Comparison of ENCODE assay signal across 8 cellular contexts in genomic region chr1:1307261-1307907, GRCh38. TPM values are rescaled to one million over a fixed set of nuclear protein-coding genes. Genes with fewer than 3 reads are reported as not detected.
A peak's percentile ranks its signal among the peaks of the same experiment; 100 is the strongest.
DNase-seq lines count a peak whose midpoint lies in the region; ATAC-seq and TF ChIP-seq lines count a peak whose summit lies in the region.

No MANE protein-coding gene starts in this region.

- H3K79me2 ChIP-seq in PC-3 (ENCODE audit: low read length) = peaks cover 66% of the 10 kb centered on the region

- CTCF ChIA-PET in PC-3 (lab: Charles Lee) = no interaction called here

- H3K4me2 ChIP-seq in PC-3 (ENCODE audit: low read length) = peak overlapping the region; percentile 93

- H3K9me3 Mint-ChIP-seq in endothelial cell (ENCODE audit: unreplicated experiment) = no peaks in the 10 kb centered on the region
- H3K9me3 Mint-ChIP-seq in natural killer cell treated with Interleukin-12 subunit alpha and Interleukin-12 subunit beta and Interleukin-15 and Interleukin-18, amount 100 ng/mL, for 72 hours = no peaks in the 10 kb centered on the region

- no peak for TF ChIP-seq CTCF in PC-3 (conservative IDR thresholded peaks at IDR 0.05; ENCODE audit: low read depth, low read length)
- TF ChIP-seq CTCF in endothelial cell (IDR thresholded peaks at IDR 0.05; ENCODE audit: unreplicated experiment) = no peak

- H4K20me1 ChIP-seq in PC-3 (ENCODE audit: low read length) = peaks cover 11% of the 10 kb centered on the region

- peak overlapping the region; percentile 92 for H3K4me3 Mint-ChIP-seq in endothelial cell (ENCODE audit: unreplicated experiment)
- H3K4me3 Mint-ChIP-seq in natural killer cell treated with Interleukin-12 subunit alpha and Interleukin-12 subunit beta and Interleukin-15 and Interleukin-18, amount 100 ng/mL, for 72 hours = peak overlapping the region; percentile 91

- no peaks in the 10 kb centered on the region for H3K9me2 ChIP-seq in PC-3 (replicated peaks; ENCODE audit: low read length)

- H2AFZ ChIP-seq in PC-3 (ENCODE audit: low read length) = 0 out of 2 replicates have a peak overlapping the region, but pooled peaks have one; percentile 12

- H3K9me3 ChIP-seq in PC-3 (ENCODE audit: low read length) = no peaks in the 10 kb centered on the region

- no peaks in the 10 kb centered on the region for H3F3A ChIP-seq in PC-3 (ENCODE audit: low read length, unreplicated experiment)

- peaks cover 15% of the 10 kb centered on the region for H3K4me1 Mint-ChIP-seq in endothelial cell (ENCODE audit: unreplicated experiment)
- H3K4me1 Mint-ChIP-seq in natural killer cell treated with Interleukin-12 subunit alpha and Interleukin-12 subunit beta and Interleukin-15 and Interleukin-18, amount 100 ng/mL, for 72 hours (ENCODE audit: low read depth in 2 of 2) = peaks cover 12 to 14% of the 10 kb centered on the region in 2 donors

- ATAC-seq in GM21825 (IDR thresholded peaks at IDR 0.05; ENCODE audit: unreplicated experiment) (peak; percentile 4), PC-3 (peak; percentile 8), GM18502 (IDR thresholded peaks at IDR 0.05; ENCODE audit: poor library complexity, unreplicated experiment) (no peak)
- peak; percentile 1 to 4 for ATAC-seq in natural killer cell treated with Interleukin-12 subunit alpha and Interleukin-12 subunit beta and Interleukin-15 and Interleukin-18, amount 100 ng/mL, for 72 hours

- H3K27me3 Mint-ChIP-seq in endothelial cell (ENCODE audit: unreplicated experiment) = peaks cover 9% of the 10 kb centered on the region
- no peaks in the 10 kb centered on the region for H3K27me3 Mint-ChIP-seq in natural killer cell treated with Interleukin-12 subunit alpha and Interleukin-12 subunit beta and Interleukin-15 and Interleukin-18, amount 100 ng/mL, for 72 hours

- H3K4me3 ChIP-seq in PC-3 (ENCODE audit: low read length) = peak overlapping the region; percentile 97

- POLR2A ChIA-PET in PC-3 (lab: Charles Lee; ENCODE audit: unreplicated experiment) = no interaction called here

- H3K27me3 ChIP-seq in PC-3 (ENCODE audit: low read length) = no peaks in the 10 kb centered on the region

- no TSS peak for BruUV-seq in PC-3 (replicated peaks; lab: Mats Ljungman, UMichigan)

- no peak overlapping the region for H3K27ac ChIP-seq in PC-3 (ENCODE audit: low read length)

- DNase-seq in EL (peak; percentile 50), PC-3 (peak; percentile 47), endothelial cell (ENCODE audit: low spot score) (no peak), NCI-H2171 treated with DMSO at 0.1 percent for 48 hours (lab: John Stamatoyannopoulos, UW) (no peak)
- no peak for DNase-seq in natural killer cell treated with Interleukin-12 subunit alpha and Interleukin-12 subunit beta and Interleukin-15 and Interleukin-18, amount 100 ng/mL, for 72 hours (ENCODE audit: low spot score)
- no peak for DNase-seq in stimulated activated CD4-positive, alpha-beta T cell treated with anti-CD3 and anti-CD28 coated beads, Interleukin-4, amount 100 ng/mL, for 24 hours

- peaks cover 9% of the 10 kb centered on the region; the same call in 1 of the 2 replicates for H3K36me3 ChIP-seq in PC-3 (ENCODE audit: low read depth, low read length)

- intact Hi-C loops in PC-3 (cut with micrococcal nuclease) = no loop called here

- H3K9ac ChIP-seq in PC-3 (ENCODE audit: low read length) = peak overlapping the region; percentile 77

- H3K4me1 ChIP-seq in PC-3 (ENCODE audit: insufficient read depth, low read length) = peaks cover 33% of the 10 kb centered on the region

- no peak overlapping the region for H3K27ac Mint-ChIP-seq in endothelial cell (ENCODE audit: unreplicated experiment)
- H3K27ac Mint-ChIP-seq in natural killer cell treated with Interleukin-12 subunit alpha and Interleukin-12 subunit beta and Interleukin-15 and Interleukin-18, amount 100 ng/mL, for 72 hours = peak overlapping the region in 1 of 2 donors; percentile 62

- no peaks in the 10 kb centered on the region for H3K36me3 Mint-ChIP-seq in endothelial cell (ENCODE audit: low read depth, unreplicated experiment)
- H3K36me3 Mint-ChIP-seq in natural killer cell treated with Interleukin-12 subunit alpha and Interleukin-12 subunit beta and Interleukin-15 and Interleukin-18, amount 100 ng/mL, for 72 hours = no peaks in the 10 kb centered on the region

RNA-seq across cellular contexts. Expression of gene ACAP3, which starts 0.3 kb away (rescaled TPM):
- total RNA-seq in PC-3 (2014; rRNA removed) (116 and 178 TPM in 2 replicates), endothelial cell (ENCODE audit: unreplicated experiment) (54.0 TPM)
- total RNA-seq in natural killer cell treated with Interleukin-12 subunit alpha and Interleukin-12 subunit beta and Interleukin-15 and Interleukin-18, amount 100 ng/mL, for 72 hours = 10 to 100 TPM; 32.5 to 60.5 TPM

RNA-seq across cellular contexts. Expression of gene PUSL1, which starts 1.0 kb away (rescaled TPM):
- total RNA-seq in PC-3 (2014; rRNA removed) (132 and 142 TPM in 2 replicates), endothelial cell (ENCODE audit: unreplicated experiment) (14.0 TPM)
- total RNA-seq in natural killer cell treated with Interleukin-12 subunit alpha and Interleukin-12 subunit beta and Interleukin-15 and Interleukin-18, amount 100 ng/mL, for 72 hours = 10 to 100 TPM; 19.2 to 39.0 TPM

RNA-seq across cellular contexts. Expression of gene INTS11, which starts 17.1 kb away (rescaled TPM):
- total RNA-seq in PC-3 (2014; rRNA removed) = 254 and 324 TPM in 2 replicates
- 104 TPM for total RNA-seq in endothelial cell (ENCODE audit: unreplicated experiment)
- 100 to 1,000 TPM; 122 to 204 TPM for total RNA-seq in natural killer cell treated with Interleukin-12 subunit alpha and Interleukin-12 subunit beta and Interleukin-15 and Interleukin-18, amount 100 ng/mL, for 72 hours

RNA-seq across cellular contexts. Expression of gene CPTP, which starts 17.2 kb away (rescaled TPM):
- total RNA-seq in PC-3 (2014; rRNA removed) (141 and 168 TPM in 2 replicates), endothelial cell (ENCODE audit: unreplicated experiment) (26.0 TPM)
- 10 to 100 TPM; 15.7 to 20.1 TPM for total RNA-seq in natural killer cell treated with Interleukin-12 subunit alpha and Interleukin-12 subunit beta and Interleukin-15 and Interleukin-18, amount 100 ng/mL, for 72 hours

RNA-seq across cellular contexts. Expression of gene TAS1R3, which starts 23.7 kb away (rescaled TPM):
- total RNA-seq in PC-3 (2014; rRNA removed) = 1.9 and 4.3 TPM in 2 replicates
- total RNA-seq in endothelial cell (ENCODE audit: unreplicated experiment) = 1.2 TPM
- under 1 TPM; 0.81 to 0.89 TPM for total RNA-seq in natural killer cell treated with Interleukin-12 subunit alpha and Interleukin-12 subunit beta and Interleukin-15 and Interleukin-18, amount 100 ng/mL, for 72 hours

Comparison
In these comparisons a context has a peak if more than half of its experiments do, and no peak if none do; other contexts are left out.
1. DNase-seq: peak in EL (single experiment) and PC-3 (single experiment); none in endothelial cell (single experiment), natural killer cell treated with Interleukin-12 subunit alpha and Interleukin-12 subunit beta and Interleukin-15 and Interleukin-18, amount 100 ng/mL, for 72 hours (single experiment), NCI-H2171 treated with DMSO at 0.1 percent for 48 hours (single experiment) and stimulated activated CD4-positive, alpha-beta T cell treated with anti-CD3 and anti-CD28 coated beads, Interleukin-4, amount 100 ng/mL, for 24 hours (single experiment).